ENCODE assay signal across 13 cellular contexts in genomic region chr7:39954694-39955093, GRCh38. TPM values are rescaled to one million over a fixed set of nuclear protein-coding genes. Genes with fewer than 3 reads are reported as not detected.
A peak's percentile ranks its signal among the peaks of the same experiment; 100 is the strongest.
DNase-seq lines count a peak whose midpoint lies in the region; ATAC-seq, FAIRE-seq and TF ChIP-seq lines count a peak whose summit lies in the region.
"Had no signal": no experiment of that assay in that cellular context is flagged by ENCODE, and none has a peak within 500 bp of the region (broad histone marks: within the 10 kb centered on the region; RNA-seq: fewer than 3 reads in every experiment).

No MANE protein-coding gene starts in this region.

- POLR2A ChIA-PET in CD4-positive, alpha-beta memory T cell (lab: Charles Lee; ENCODE audit: partially characterized antibody) = interaction anchor here (1.0 kb wide), 1 partner anchor 98 kb away, joined by 3 read pairs; no protein-coding TSS in a partner anchor
- POLR2A ChIA-PET in K562 (lab: Yijun Ruan, JAX) = interaction anchor here (1.6 to 4.1 kb wide), 2 partner anchors 13 to 31 kb away, joined by 4 to 29 read pairs; no protein-coding TSS in a partner anchor

- ATAC-seq in K562 = no peak
- ATAC-seq in GM21381 (IDR thresholded peaks at IDR 0.05; ENCODE audit: unreplicated experiment) = no peak

- no peaks in the 10 kb centered on the region for H3K36me3 ChIP-seq in CD4-positive, alpha-beta memory T cell (ENCODE audit: insufficient read depth, low read length)
- H3K36me3 ChIP-seq in KMS-11 (ENCODE audit: insufficient read depth) (no peaks in the 10 kb centered on the region), K562 (ENCODE audit: control insufficient read depth, insufficient read depth, low read length) (peaks cover 31% of the 10 kb centered on the region; the same call in 2 of the 3 replicates), neural cell (ENCODE audit: insufficient read depth, low read length) (no peaks in the 10 kb centered on the region)
- H3K36me3 ChIP-seq: esophagus squamous epithelium, suprapubic skin had no signal

- no peak overlapping the region for H2AFZ ChIP-seq in KMS-11 (ENCODE audit: low read depth)
- no peak overlapping the region for H2AFZ ChIP-seq in K562 (ENCODE audit: low read depth, low read length)
- no peak overlapping the region for H2AFZ ChIP-seq in neural cell (ENCODE audit: low read depth, low read length)

- in situ Hi-C loops in K562 (cut with MboI) = no loop called here

- H4K20me1 ChIP-seq in KMS-11 (ENCODE audit: insufficient read depth) (peaks cover 25% of the 10 kb centered on the region), K562 (replicated peaks; ENCODE audit: control insufficient read depth, insufficient read depth, low read length) (peaks cover 22% of the 10 kb centered on the region; the same call in 1 of the 2 replicates), neural cell (ENCODE audit: insufficient read depth) (peaks cover 14% of the 10 kb centered on the region)

- TF ChIP-seq EP300 in K562 (IDR thresholded peaks at IDR 0.05; ENCODE audit: low read length) (no peak), neural cell (conservative IDR thresholded peaks at IDR 0.05; ENCODE audit: poor library complexity, severe bottlenecking) (no peak)

- no peaks in the 10 kb centered on the region for H3K9me3 ChIP-seq in CD4-positive, alpha-beta memory T cell (ENCODE audit: control insufficient read depth in 1 of 2, low read length in 2 of 2)
- no peaks in the 10 kb centered on the region for H3K9me3 ChIP-seq in K562 (replicated peaks; ENCODE audit: control insufficient read depth, insufficient read depth, low read depth, low read length)
- H3K9me3 ChIP-seq in neural cell (ENCODE audit: low read length) = no peaks in the 10 kb centered on the region
- H3K9me3 ChIP-seq: esophagus squamous epithelium, suprapubic skin had no signal

- H3K4me2 ChIP-seq in KMS-11 = peak overlapping the region; percentile 55
- peak overlapping the region; percentile 36 for H3K4me2 ChIP-seq in K562 (ENCODE audit: insufficient read depth, low read length)
- peak overlapping the region; percentile 79 for H3K4me2 ChIP-seq in neural cell (ENCODE audit: low read length)

- no peak overlapping the region; the same call in 1 of the 2 replicates for H3K9ac ChIP-seq in KMS-11
- no peak overlapping the region for H3K9ac ChIP-seq in K562 (ENCODE audit: insufficient read depth in 1 of 2, low read depth in 2 of 2, low read length in 2 of 2)
- H3K9ac ChIP-seq in neural cell (ENCODE audit: low read length) = no peak overlapping the region

- peaks cover 5 to 32% of the 10 kb centered on the region in 2 donors for H3K36me3 Mint-ChIP-seq in CD4-positive, alpha-beta memory T cell

- no peaks in the 10 kb centered on the region for H3K9me2 ChIP-seq in neural cell (ENCODE audit: insufficient read depth, low read length)

- 63% methylated on average over 4 of the region's 4 CpGs for WGBS in K562 (ENCODE audit: insufficient coverage, low coverage, missing lambda C conversion rate)

- CTCF ChIA-PET in CD4-positive, alpha-beta memory T cell (lab: Charles Lee; ENCODE audit: partially characterized antibody) = interaction anchor here (1.0 to 1.8 kb wide), 5 partner anchors 24 to 98 kb away, joined by 3 to 8 read pairs (median 4); no protein-coding TSS in a partner anchor
- CTCF ChIA-PET in K562 (lab: Yijun Ruan, JAX; ENCODE audit: low intra/inter-chr PET ratio) = no interaction called here

- no peak for TF ChIP-seq POLR2A in K562 (conservative IDR thresholded peaks at IDR 0.05)

- FAIRE-seq in K562 (lab: Jason Lieb, UNC) = no peak

- TF ChIP-seq CTCF in KMS-11 (conservative IDR thresholded peaks at IDR 0.05; ENCODE audit: low read depth, low read length) (no peak), K562 (IDR thresholded peaks at IDR 0.05 in 2 of 3, conservative IDR thresholded peaks at IDR 0.05 in 1 of 3; ENCODE audit: insufficient read depth in 2 of 3, low read depth in 1 of 3, low read length in 3 of 3) (no peak), neural cell (IDR thresholded peaks at IDR 0.05; ENCODE audit: poor library complexity, severe bottlenecking) (no peak)

- H3K4me1 Mint-ChIP-seq in CD4-positive, alpha-beta memory T cell = peaks cover 49 to 77% (median 58%) of the 10 kb centered on the region in 4 donors

- H3K4me3 ChIP-seq in CD4-positive, alpha-beta memory T cell (ENCODE audit: low read length in 2 of 2) = peak overlapping the region in 1 of 2 donors; percentile 2
- H3K4me3 ChIP-seq in KMS-11 (IDR thresholded peaks at IDR 0.05; ENCODE audit: insufficient read depth, low read depth, low read length) (no peak overlapping the region), K562 (peak overlapping the region; percentile 6; the same call in 1 of the 2 replicates), neural cell (ENCODE audit: low read length) (peak overlapping the region; percentile 85)

- no peak overlapping the region for H3K27ac ChIP-seq in CD4-positive, alpha-beta memory T cell (ENCODE audit: low read depth, low read length)
- H3K27ac ChIP-seq in KMS-11 (no peak overlapping the region), K562 (ENCODE audit: extremely low read depth, low read depth, low read length) (no peak overlapping the region), neural cell (ENCODE audit: low read length) (no peak overlapping the region)
- H3K27ac ChIP-seq: esophagus squamous epithelium, suprapubic skin had no signal

- H3K27me3 Mint-ChIP-seq in CD4-positive, alpha-beta memory T cell = no peaks in the 10 kb centered on the region

- no peak for TF ChIP-seq RAD21 in K562 (CRISPR knock-in tag; conservative IDR thresholded peaks at IDR 0.05 in 1 of 2, IDR thresholded peaks at IDR 0.05 in 1 of 2)
- no peak for TF ChIP-seq RAD21 in neural cell (conservative IDR thresholded peaks at IDR 0.05)

- intact Hi-C loops in CD4-positive, alpha-beta memory T cell (cut with micrococcal nuclease) = loop anchor here (5.0 to 10.0 kb wide), 3 partner anchors 220 to 1047 kb away; partner anchors contain the start of gene VPS41
- intact Hi-C loops in K562 (cut with micrococcal nuclease) = loop anchor here (5.0 kb wide), 1 partner anchor 178 kb away; the partner anchor contains the start of gene MPLKIP

- H3K9me3 Mint-ChIP-seq in CD4-positive, alpha-beta memory T cell = no peaks in the 10 kb centered on the region

- H3K4me1 ChIP-seq in CD4-positive, alpha-beta memory T cell (ENCODE audit: insufficient read depth, low read length) = peaks cover 70% of the 10 kb centered on the region
- H3K4me1 ChIP-seq in KMS-11 (ENCODE audit: low read depth, poor library complexity, severe bottlenecking) (peaks cover 53% of the 10 kb centered on the region), K562 (replicated peaks in 1 of 2; ENCODE audit: control insufficient read depth in 2 of 2, insufficient read depth in 2 of 2, low read length in 2 of 2) (peaks cover 5 to 24% of the 10 kb centered on the region in 2 experiments; a peak in 3 of 5 replicates)

- no peaks in the 10 kb centered on the region for H3K27me3 ChIP-seq in CD4-positive, alpha-beta memory T cell (ENCODE audit: insufficient read depth, low read length)
- no peaks in the 10 kb centered on the region for H3K27me3 ChIP-seq in KMS-11 (ENCODE audit: insufficient read depth, low read depth)
- H3K27me3 ChIP-seq in K562 (ENCODE audit: control insufficient read depth in 2 of 2, insufficient read depth in 2 of 2, low read length in 2 of 2) = no peaks in the 10 kb centered on the region
- no peaks in the 10 kb centered on the region for H3K27me3 ChIP-seq in neural cell (ENCODE audit: insufficient read depth, low read depth, low read length)
- H3K27me3 ChIP-seq: esophagus squamous epithelium, suprapubic skin had no signal

- H3K27ac Mint-ChIP-seq in CD4-positive, alpha-beta memory T cell = peak overlapping the region in 5 of 7 donors; percentile 4 to 72 (median 43)

- H3K79me2 ChIP-seq in KMS-11 (ENCODE audit: insufficient read depth, low read depth) (peaks cover 89% of the 10 kb centered on the region), K562 (ENCODE audit: control insufficient read depth, insufficient read depth, low read length) (peaks cover 97% of the 10 kb centered on the region), neural cell (replicated peaks; ENCODE audit: insufficient read depth, low read length) (peaks cover 78% of the 10 kb centered on the region)

- no peak for DNase-seq in CD4-positive, alpha-beta memory T cell
- DNase-seq in K562 (ENCODE audit: extremely low read depth in 1 of 4, low spot score in 3 of 4) (no peak), midbrain (lab: John Stamatoyannopoulos, UW) (no peak), NCI-H2227 (lab: John Stamatoyannopoulos, UW; ENCODE audit: unreplicated experiment) (no peak), NCI-H446 treated with DMSO at 0.1 percent for 48 hours (lab: John Stamatoyannopoulos, UW) (no peak)
- DNase-seq: esophagus squamous epithelium; NCI-H187 treated with DMSO at 0.1 percent for 48 hours; stimulated activated CD4-positive, alpha-beta T cell treated with anti-CD3 and anti-CD28 coated beads, Interleukin-4, amount 100 ng/mL, for 1 hour; T-helper 9 cell had no signal

- no TSS peak for BruUV-seq in K562 (replicated peaks; lab: Mats Ljungman, UMichigan)

- no peaks in the 10 kb centered on the region for H3F3A ChIP-seq in neural cell (ENCODE audit: insufficient read depth, low read length, poor library complexity, severe bottlenecking)

- no peaks in the 10 kb centered on the region for H3K9me1 ChIP-seq in K562 (ENCODE audit: control insufficient read depth, insufficient read depth, low read length)

- peak overlapping the region; percentile 54 to 98 (median 74) for H3K4me3 Mint-ChIP-seq in CD4-positive, alpha-beta memory T cell

RNA-seq across cellular contexts. Expression of gene CDK13, which starts 4.6 kb away (rescaled TPM):
- total RNA-seq in CD4-positive, alpha-beta memory T cell = 100 to 1,000 TPM in 1 of 2 experiments, 10 to 100 TPM in 1; 95.0 to 101 TPM
- polyA plus RNA-seq in CD4-positive, alpha-beta memory T cell = 10 to 100 TPM; 19.5 to 47.6 TPM
- 92.4 and 231 TPM in 2 replicates for total RNA-seq in K562 (2011; cell fraction: chromatin; rRNA removed; ENCODE audit: low replicate concordance)
- 50.2 and 69.1 TPM in 2 replicates for total RNA-seq in K562 (2011; cell fraction: nucleolus; rRNA removed)
- total RNA-seq in K562 (2011; cell fraction: nucleoplasm; rRNA removed) = 89.7 and 128 TPM in 2 replicates
- total RNA-seq in K562 (2014; rRNA removed) (26.3 and 29.3 TPM in 2 replicates), K562 (2014; rRNA removed; fragmentation: Illumina TruSeq; extraction: Trizol) (38.1 and 45.7 TPM in 2 replicates), K562 (2015; rRNA removed; fragmentation: Illumina TruSeq; extraction: Trizol) (43.2 and 46.1 TPM in 2 replicates), K562 (2021) (30.4 and 32.4 TPM in 2 replicates)
- polyA plus RNA-seq in K562 (2011; rRNA removed) (32.8 and 35.3 TPM in 2 replicates), K562 (2014; fragmentation: Illumina TruSeq; extraction: Trizol) (31.7 and 37.3 TPM in 2 replicates), K562 (2014; fragmentation: Nextera tagmentation; extraction: Ambion mirVana) (10 to 100 TPM in 1 of 2 experiments, 1 to 10 TPM in 1; 9.8 to 12.4 TPM), K562 (2014; rRNA removed) (16.7 and 16.9 TPM in 2 replicates), neural cell (27.0 and 29.6 TPM in 2 replicates)
- polyA plus RNA-seq in K562 (2011; cell fraction: cytosol; rRNA removed) = 14.1 and 20.3 TPM in 2 replicates
- 41.4 and 45.1 TPM in 2 replicates for polyA plus RNA-seq in K562 (2011; cell fraction: nucleus; rRNA removed)
- 18.0 and 21.4 TPM in 2 replicates for polyA plus RNA-seq in K562 (2012)
- polyA minus RNA-seq in K562 (2011; rRNA and poly(A)+ RNA removed) = 82.6 and 111 TPM in 2 replicates
- 20.7 and 21.2 TPM in 2 replicates for polyA minus RNA-seq in K562 (2011; cell fraction: cytosol; rRNA and poly(A)+ RNA removed)
- 48.7 and 71.8 TPM in 2 replicates for polyA minus RNA-seq in K562 (2011; cell fraction: nucleus; rRNA and poly(A)+ RNA removed)
- polyA minus RNA-seq in neural cell = 144 and 156 TPM in 2 replicates
